Comparison of ENCODE assay signal across 8 cellular contexts in the genomic region with DNA sequence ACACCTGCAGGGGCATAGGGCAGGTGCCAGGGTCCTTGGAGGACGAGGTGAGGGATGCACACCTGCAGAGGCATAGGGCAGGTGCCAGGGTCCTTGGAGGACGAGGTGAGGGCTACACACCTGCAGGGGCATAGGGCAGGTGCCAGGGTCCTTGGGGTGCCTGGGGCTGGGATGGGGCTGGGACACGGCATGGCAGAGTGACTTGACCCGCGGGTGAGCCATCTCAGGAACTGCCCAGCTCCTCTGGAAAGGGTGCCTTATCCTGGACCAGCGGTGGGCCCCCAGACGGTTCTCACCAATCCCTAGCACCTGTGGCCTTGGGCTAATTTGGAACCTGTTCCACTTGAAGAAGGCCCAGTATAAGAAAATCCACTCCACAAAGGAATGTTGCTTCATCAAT. TPM values are rescaled to one million over a fixed set of nuclear protein-coding genes. Genes with fewer than 3 reads are reported as not detected.
DNase-seq lines count a peak whose midpoint lies in the region; ATAC-seq, FAIRE-seq and TF ChIP-seq lines count a peak whose summit lies in the region.
"Not testable (repeated sequence)": the region's sequence is repeated elsewhere in the genome, so short reads cannot be mapped to it uniquely, and the experiment has no call there.
"Had no signal": no experiment of that assay in that cellular context is flagged by ENCODE, and none has a peak within 500 bp of the region (broad histone marks: within the 10 kb centered on the region; RNA-seq: fewer than 3 reads in every experiment).

No MANE protein-coding gene starts in this region.

- H3K27ac ChIP-seq in lower lobe of right lung, result not testable (repeated sequence)

- not testable (repeated sequence) for H3K36me3 Mint-ChIP-seq in type B pancreatic cell

- not testable (repeated sequence) for ATAC-seq in left cardiac atrium, lower lobe of right lung

- peak; percentile 40 for FAIRE-seq in bronchial epithelial cell (lab: Jason Lieb, UNC)

- not testable (repeated sequence) for H3K9me3 Mint-ChIP-seq in type B pancreatic cell

- peaks cover 18% of the 10 kb centered on the region for H3K4me1 ChIP-seq in lower lobe of right lung

- H3K4me3 Mint-ChIP-seq in type B pancreatic cell, result peak overlapping the region; percentile 36

- not testable (repeated sequence) for H3K4me1 Mint-ChIP-seq in type B pancreatic cell (ENCODE audit: unreplicated experiment)

- not testable (repeated sequence) for H3K36me3 ChIP-seq in bronchial epithelial cell (ENCODE audit: control insufficient read depth, insufficient read depth, low read length); lower lobe of right lung

- not testable (repeated sequence) for H3K27me3 ChIP-seq in bronchial epithelial cell (ENCODE audit: control insufficient read depth, insufficient read depth, low read length); lower lobe of right lung (ENCODE audit: low read depth)

- not testable (repeated sequence) for H3K27ac Mint-ChIP-seq in type B pancreatic cell

- H3K9me3 ChIP-seq in lower lobe of right lung, result not testable (repeated sequence)

- not testable (repeated sequence) for H3K4me3 ChIP-seq in bronchial epithelial cell (ENCODE audit: low read depth, low read length); lower lobe of right lung

- peak; percentile 20 for DNase-seq in NCI-H510A treated with DMSO at 0.1 percent for 48 hours (lab: John Stamatoyannopoulos, UW)
- DNase-seq in bronchial epithelial cell (ENCODE audit: low read depth); type B pancreatic cell (ENCODE audit: extremely low spot score, unreplicated experiment): not testable (repeated sequence)
- peak; percentile 7 for DNase-seq in left cardiac atrium
- DNase-seq in lower lobe of right lung, result peak; percentile 26
- DNase-seq in posterior vena cava (ENCODE audit: low spot score), result peak; percentile 72

- intact Hi-C loops in left cardiac atrium (cut with DNase I); lower lobe of right lung (cut with DNase I); posterior vena cava (cut with DNase I): not testable (repeated sequence)

- H3K27me3 Mint-ChIP-seq in type B pancreatic cell, result not testable (repeated sequence)

- TF ChIP-seq CTCF in bronchial epithelial cell (IDR thresholded peaks at IDR 0.05; ENCODE audit: insufficient read depth, low read length, severe bottlenecking); lower lobe of right lung (IDR thresholded peaks at IDR 0.05); type B pancreatic cell (conservative IDR thresholded peaks at IDR 0.05): not testable (repeated sequence)

RNA-seq across cellular contexts. Expression of a gene that starts 3.0 kb away (rescaled TPM):
- total RNA-seq in bronchial epithelial cell (0.53 and 11.5 TPM in 2 replicates), left cardiac atrium (under 1 TPM; 0.15 to 0.16 TPM), lower lobe of right lung (7.0 TPM), posterior vena cava (under 1 TPM; 0.24 to 0.37 TPM), type B pancreatic cell (ENCODE audit: low replicate concordance) (6.9 and 22.7 TPM in 2 replicates)
- total RNA-seq: G401 had no signal

RNA-seq across cellular contexts. Expression of a gene that starts 49.7 kb away (rescaled TPM):
- total RNA-seq in bronchial epithelial cell, result not detected in 2 replicates
- 10 to 100 TPM; 31.2 to 37.6 TPM for total RNA-seq in left cardiac atrium
- 61.2 TPM for total RNA-seq in lower lobe of right lung
- 100 to 1,000 TPM in 1 of 2 donors, 10 to 100 TPM in 1; 62.8 to 107 TPM for total RNA-seq in posterior vena cava
- total RNA-seq in type B pancreatic cell (ENCODE audit: low replicate concordance), result 22.9 and 66.6 TPM in 2 replicates
- total RNA-seq: CD4-positive, alpha-beta T cell; G401 had no signal

Comparison
In these comparisons a context has a peak if more than half of its experiments do, and no peak if none do; other contexts are left out.
1. RNA of a gene that starts 49.7 kb away (total RNA-seq): 62.8 to 107 TPM in posterior vena cava, 22.9 to 66.6 TPM in type B pancreatic cell, 61.2 TPM in lower lobe of right lung (single experiment) and 31.2 to 37.6 TPM in left cardiac atrium; not detected in bronchial epithelial cell; every median in the first group is over 10 times any median in the second.